Comparison of ENCODE assay signal across 20 cellular contexts in the genomic region with DNA sequence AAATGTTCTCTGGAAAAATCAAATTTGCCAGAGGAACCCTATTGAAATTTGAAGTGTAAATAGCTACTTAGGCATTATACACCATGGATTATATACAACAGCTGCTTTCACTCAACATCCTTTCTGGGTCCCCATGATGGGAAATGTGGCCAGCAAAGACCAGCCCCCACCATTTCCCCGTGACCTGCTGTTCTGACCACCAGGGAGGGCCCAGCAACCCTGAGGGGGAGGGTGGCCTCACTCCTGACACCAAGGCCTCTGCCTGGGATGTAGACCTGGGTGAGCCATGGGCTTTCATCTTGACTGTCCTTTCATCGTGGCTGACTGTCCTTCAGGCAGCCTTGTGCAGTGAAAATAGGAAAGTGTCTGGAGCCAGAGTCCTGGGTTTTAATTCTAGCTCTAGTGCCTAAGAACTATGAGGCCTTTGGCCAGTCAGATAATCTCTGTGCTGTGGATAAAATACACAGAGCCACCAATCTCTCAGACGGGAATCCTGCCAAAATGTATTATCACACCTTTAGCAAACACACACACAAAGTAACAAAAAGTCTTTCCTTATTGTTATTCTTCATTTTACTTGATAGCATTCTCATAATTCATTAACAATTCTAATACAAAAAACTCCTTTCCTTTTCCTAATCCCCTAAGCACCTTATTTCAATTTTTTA. TPM values are rescaled to one million over a fixed set of nuclear protein-coding genes. Genes with fewer than 3 reads are reported as not detected.
A peak's percentile ranks its signal among the peaks of the same experiment; 100 is the strongest.
DNase-seq lines count a peak whose midpoint lies in the region; ATAC-seq, FAIRE-seq and TF ChIP-seq lines count a peak whose summit lies in the region.
"Had no signal": no experiment of that assay in that cellular context is flagged by ENCODE, and none has a peak within 500 bp of the region (broad histone marks: within the 10 kb centered on the region; RNA-seq: fewer than 3 reads in every experiment).

No MANE protein-coding gene starts in this region.

- TF ChIP-seq CTCF in colonic mucosa (IDR thresholded peaks at IDR 0.05) = no peak
- TF ChIP-seq CTCF in gastrocnemius medialis (IDR thresholded peaks at IDR 0.05 in 4 of 5, conservative IDR thresholded peaks at IDR 0.05 in 1 of 5) = no peak
- no peak for TF ChIP-seq CTCF in foreskin keratinocyte (conservative IDR thresholded peaks at IDR 0.05)

- peak; percentile 19 for ATAC-seq in Right ventricle myocardium superior (ENCODE audit: poor library complexity)
- ATAC-seq in gastrocnemius medialis = no peak
- ATAC-seq in foreskin keratinocyte = no peak
- ATAC-seq: K562, Panc1 had no signal

- H3K9ac ChIP-seq in colonic mucosa (ENCODE audit: low read depth in 2 of 2, low read length in 2 of 2) = no peak overlapping the region

- DNase-seq in Right ventricle myocardium superior (no peak), cardiac septum (ENCODE audit: low spot score) (no peak), colonic mucosa (peak; percentile 52), mucosa of gallbladder (ENCODE audit: low spot score) (peak; percentile 24), small intestine (peak; percentile 72), NCI-H524 (lab: John Stamatoyannopoulos, UW) (no peak), gastrocnemius medialis (no peak), foreskin keratinocyte (no peak)
- DNase-seq: BE2C; Caco-2; CD4-positive, alpha-beta T cell; DMS153; GF-D8; NCI-H1105 treated with DMSO at 0.1 percent for 48 hours; NCI-H1694; NCI-H2081 treated with DMSO at 0.1 percent for 48 hours; NCI-H446 treated with DMSO at 0.1 percent for 48 hours had no signal

- FAIRE-seq in small intestine (lab: Jason Lieb, UNC) = no peak
- FAIRE-seq: GM19239, K562 had no signal

- H3K27ac ChIP-seq in colonic mucosa (peak overlapping the region; percentile 21), small intestine (ENCODE audit: low read depth in 1 of 2, low read length in 1 of 2) (no peak overlapping the region), gastrocnemius medialis (no peak overlapping the region), foreskin keratinocyte (no peak overlapping the region)

- intact Hi-C loops in Right ventricle myocardium superior (cut with DNase I) (no loop called here), cardiac septum (cut with DNase I) (no loop called here), colonic mucosa (cut with DNase I) (no loop called here), gastrocnemius medialis (cut with DNase I; ENCODE audit: low total_unique reads) (no loop called here)

- WGBS in small intestine, 3 donors = 25 to 56% (median 40%) methylated on average over 3 of the region's 3 CpGs

- TF ChIP-seq POLR2A in gastrocnemius medialis (IDR thresholded peaks at IDR 0.05) = no peak

- H3K36me3 ChIP-seq in colonic mucosa (no peaks in the 10 kb centered on the region), small intestine (ENCODE audit: control insufficient read depth in 2 of 2, insufficient read depth in 2 of 2, low read length in 2 of 2) (no peaks in the 10 kb centered on the region), gastrocnemius medialis (no peaks in the 10 kb centered on the region)
- H3K36me3 ChIP-seq: BE2C had no signal

- no peaks in the 10 kb centered on the region for H3K4me1 ChIP-seq in colonic mucosa
- H3K4me1 ChIP-seq in small intestine (ENCODE audit: control insufficient read depth in 2 of 2, insufficient read depth in 1 of 2, low read depth in 1 of 2, low read length in 1 of 2) = peaks cover 0 to 5% of the 10 kb centered on the region in 2 donors
- peaks cover 21 to 25% of the 10 kb centered on the region in 2 donors for H3K4me1 ChIP-seq in gastrocnemius medialis
- no peaks in the 10 kb centered on the region for H3K4me1 ChIP-seq in foreskin keratinocyte
- H3K4me1 ChIP-seq: BE2C, Caco-2 had no signal

- H3K9me3 ChIP-seq in colonic mucosa (no peaks in the 10 kb centered on the region), small intestine (ENCODE audit: control insufficient read depth, low read depth) (no peaks in the 10 kb centered on the region), gastrocnemius medialis (no peaks in the 10 kb centered on the region)
- H3K9me3 ChIP-seq: BE2C, Caco-2 had no signal

- H3K4me3 ChIP-seq in colonic mucosa = no peak overlapping the region
- H3K4me3 ChIP-seq in small intestine (ENCODE audit: low read depth in 1 of 2, low read length in 2 of 2) = no peak overlapping the region
- no peak overlapping the region for H3K4me3 ChIP-seq in gastrocnemius medialis
- H3K4me3 ChIP-seq: K562 had no signal

- H3K27me3 ChIP-seq in colonic mucosa = no peaks in the 10 kb centered on the region
- no peaks in the 10 kb centered on the region for H3K27me3 ChIP-seq in small intestine (ENCODE audit: control insufficient read depth in 2 of 2, insufficient read depth in 2 of 2, low read length in 2 of 2)
- no peaks in the 10 kb centered on the region for H3K27me3 ChIP-seq in gastrocnemius medialis
- no peaks in the 10 kb centered on the region for H3K27me3 ChIP-seq in foreskin keratinocyte
- H3K27me3 ChIP-seq: BE2C had no signal

- in situ Hi-C loops in gastrocnemius medialis (cut with MboI; ENCODE audit: low sequenced_read_pairs in 4 of 4) = no loop called here

RNA-seq across cellular contexts. Expression of gene NR3C2, which starts 45.1 kb away (rescaled TPM):
- total RNA-seq in Right ventricle myocardium superior (24.7 TPM), cardiac septum (17.3 TPM), colonic mucosa (10 to 100 TPM; 74.8 to 96.0 TPM), mucosa of gallbladder (29.4 TPM), gastrocnemius medialis (10 to 100 TPM in 1 of 4 donors, 1 to 10 TPM in 3; 5.6 to 10.4 (median 8.1) TPM), foreskin keratinocyte (0.07 and 0.24 TPM in 2 replicates)
- polyA plus RNA-seq in small intestine (10 to 100 TPM in 1 of 3 donors, 1 to 10 TPM in 2; 6.0 to 10.5 (median 8.4) TPM), foreskin keratinocyte (0.03 and 0.04 TPM in 2 replicates)

Comparison
In these comparisons a context has a peak if more than half of its experiments do, and no peak if none do; other contexts are left out.
1. DNase-seq: peak in colonic mucosa (single experiment), mucosa of gallbladder (single experiment) and small intestine (single experiment); none in Right ventricle myocardium superior (single experiment), cardiac septum (single experiment), NCI-H524 (0 of 2), gastrocnemius medialis (0 of 2) and foreskin keratinocyte (0 of 2).